ENCODE assay signal across 10 cellular contexts in the genomic region with DNA sequence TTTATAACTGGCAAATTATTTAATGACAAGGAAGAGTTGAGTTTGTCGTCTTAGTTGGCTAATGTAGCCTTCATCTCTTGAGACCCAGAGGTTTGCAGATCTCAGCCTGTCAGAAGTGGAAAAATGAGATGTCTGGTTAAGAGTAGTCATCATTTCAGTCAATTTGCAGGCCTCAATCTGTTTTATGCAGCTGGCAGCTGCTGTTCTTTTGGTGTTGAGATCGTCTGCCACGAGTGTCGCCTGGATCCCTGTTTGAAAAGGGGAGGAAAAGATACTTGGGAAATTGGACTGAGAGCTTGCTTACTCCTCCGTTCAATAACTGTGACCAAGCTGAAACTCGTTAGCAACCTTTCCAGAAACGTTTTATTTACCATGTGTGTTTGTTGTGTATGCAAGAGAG. TPM values are rescaled to one million over a fixed set of nuclear protein-coding genes. Genes with fewer than 3 reads are reported as not detected.
A peak's percentile ranks its signal among the peaks of the same experiment; 100 is the strongest.
DNase-seq lines count a peak whose midpoint lies in the region; ATAC-seq, FAIRE-seq and TF ChIP-seq lines count a peak whose summit lies in the region.
"Had no signal": no experiment of that assay in that cellular context is flagged by ENCODE, and none has a peak within 500 bp of the region (broad histone marks: within the 10 kb centered on the region; RNA-seq: fewer than 3 reads in every experiment).

No MANE protein-coding gene starts in this region.

- H2AFZ ChIP-seq in hepatocyte, result no peak overlapping the region

- CTCF ChIA-PET in T-cell (lab: Charles Lee), result interaction anchor here (0.6 to 1.5 kb wide), 3 partner anchors 10 to 152 kb away, joined by 4 to 6 read pairs (median 5); no protein-coding TSS in a partner anchor

- H3K9me2 ChIP-seq in hepatocyte (replicated peaks; ENCODE audit: insufficient read depth), result no peaks in the 10 kb centered on the region

- peaks cover 20 to 25% of the 10 kb centered on the region in 2 donors for H3K27me3 Mint-ChIP-seq in T-cell

- no peak overlapping the region for H3K27ac Mint-ChIP-seq in T-cell

- peak overlapping the region; percentile 87 to 92 (median 91) for H3K4me3 Mint-ChIP-seq in T-cell

- no peaks in the 10 kb centered on the region for H3K9me3 Mint-ChIP-seq in T-cell

- TF ChIP-seq CTCF in hepatocyte (IDR thresholded peaks at IDR 0.05; ENCODE audit: poor library complexity) (no peak), spleen (IDR thresholded peaks at IDR 0.05 in 8 of 11, conservative IDR thresholded peaks at IDR 0.05 in 3 of 11) (no peak)

- ATAC-seq in T-cell (replicated peaks in 1 of 4), result no peak

- FAIRE-seq in HTR-8/SVneo (lab: Jason Lieb, UNC), result no peak

- H3K36me3 ChIP-seq in hepatocyte (replicated peaks; ENCODE audit: insufficient read depth, low read depth), result no peaks in the 10 kb centered on the region
- no peaks in the 10 kb centered on the region for H3K36me3 ChIP-seq in spleen
- no peaks in the 10 kb centered on the region for H3K36me3 ChIP-seq in HAP-1 (replicated peaks)

- peak overlapping the region; percentile 77 for H3K4me2 ChIP-seq in hepatocyte

- no peaks in the 10 kb centered on the region for H4K20me1 ChIP-seq in hepatocyte (ENCODE audit: insufficient read depth, poor library complexity, severe bottlenecking)

- H3K27ac ChIP-seq in hepatocyte (peak overlapping the region; percentile 98), spleen (peak overlapping the region; percentile 82 to 94 (median 92))
- H3K27ac ChIP-seq: 22Rv1 had no signal

- no peak for TF ChIP-seq POLR2A in spleen (IDR thresholded peaks at IDR 0.05)

- H3K27me3 ChIP-seq in hepatocyte, result no peaks in the 10 kb centered on the region
- peaks cover 0 to 23% (median 0%) of the 10 kb centered on the region in 7 donors for H3K27me3 ChIP-seq in spleen (replicated peaks in 1 of 7)
- H3K27me3 ChIP-seq in HAP-1 (ENCODE audit: low read depth), result peaks cover 2% of the 10 kb centered on the region; the same call in 1 of the 2 replicates

- no peaks in the 10 kb centered on the region for H3K9me3 ChIP-seq in hepatocyte (ENCODE audit: low read depth)
- no peaks in the 10 kb centered on the region for H3K9me3 ChIP-seq in spleen
- H3K9me3 ChIP-seq in HAP-1, result no peaks in the 10 kb centered on the region

- H3K4me3 ChIP-seq in hepatocyte, result peak overlapping the region; percentile 94
- peak overlapping the region in 6 of 8 donors; percentile 59 to 87 (median 67) for H3K4me3 ChIP-seq in spleen
- no peak overlapping the region for H3K4me3 ChIP-seq in HAP-1

- H3K79me2 ChIP-seq in hepatocyte, result peaks cover 51% of the 10 kb centered on the region

- H3K4me1 ChIP-seq in hepatocyte (ENCODE audit: insufficient read depth) (peaks cover 23% of the 10 kb centered on the region), spleen (peaks cover 4 to 79% (median 41%) of the 10 kb centered on the region in 6 donors), HAP-1 (peaks cover 11% of the 10 kb centered on the region)

- intact Hi-C loops in spleen (cut with DNase I; ENCODE audit: low total_unique reads), result loop anchor here (10.0 kb wide), 1 partner anchor 147 kb away; no protein-coding TSS in a partner anchor

- H3K36me3 Mint-ChIP-seq in T-cell, result no peaks in the 10 kb centered on the region

- DNase-seq in NCI-H1417 (lab: John Stamatoyannopoulos, UW), result peak in 2 of 3 experiments; percentile 7 to 20
- no peak for DNase-seq in NCI-H1417 treated with DMSO at 0.1 percent for 48 hours (lab: John Stamatoyannopoulos, UW)
- DNase-seq in T-cell, result no peak
- DNase-seq in hepatocyte (ENCODE audit: low spot score), result no peak
- DNase-seq in spleen, result no peak
- no peak for DNase-seq in HAP-1 (ENCODE audit: low spot score in 2 of 2)
- DNase-seq in HTR-8/SVneo (ENCODE audit: insufficient read length, low spot score), result no peak
- no peak for DNase-seq in D341Med (ENCODE audit: low spot score)
- DNase-seq: NCI-H1930 had no signal

- in situ Hi-C loops in HAP-1 (cut with MboI; ENCODE audit: low sequenced_read_pairs), result no loop called here

- WGBS in hepatocyte (ENCODE audit: low lambda C conversion rate, missing lambda C conversion rate), result 38% methylated on average over 7 of the region's 7 CpGs
- WGBS in spleen, 5 donors, result 59 to 74% (median 65%) methylated on average over 7 of the region's 7 CpGs

- POLR2A ChIA-PET in T-cell (lab: Charles Lee), result no interaction called here

- H3K4me1 Mint-ChIP-seq in T-cell, result peaks cover 16 to 20% (median 19%) of the 10 kb centered on the region in 3 donors

RNA-seq across cellular contexts. Expression of a gene that starts 2.3 kb away (rescaled TPM):
- total RNA-seq in T-cell (10 to 100 TPM in 1 of 5 donors, 1 to 10 TPM in 4; 2.0 to 12.1 (median 3.9) TPM), hepatocyte (52.0 and 52.7 TPM in 2 replicates), spleen (10 to 100 TPM; 28.3 to 78.6 (median 50.9) TPM)
- polyA plus RNA-seq in hepatocyte (43.0 and 49.0 TPM in 2 replicates), spleen (10 to 100 TPM in 2 of 3 donors, 1 to 10 TPM in 1; 4.7 to 18.8 (median 13.4) TPM)

Comparison
In these comparisons a context has a peak if more than half of its experiments do, and no peak if none do; other contexts are left out.
1. DNase-seq: peak in NCI-H1417 (2 of 3); none in NCI-H1417 treated with DMSO at 0.1 percent for 48 hours (single experiment), T-cell (0 of 34), hepatocyte (single experiment), spleen (single experiment), HAP-1 (0 of 2), HTR-8/SVneo (single experiment) and D341Med (single experiment).